ENCODE assay signal across 2 cellular contexts in genomic region chr17:57308543-57309186, GRCh38.
TF ChIP-seq lines count a peak whose summit lies in the region.

No MANE protein-coding gene starts in this region.

TF ChIP-seq in SK-N-SH treated with all-trans-retinoic acid at 6 μM for 48 hours, 23 proteins besides CTCF, POLR2A, EP300 and RAD21 (continued from another document):
- TF ChIP-seq CSRNP3 (CRISPR knock-in tag; IDR thresholded peaks at IDR 0.05): no peak
- TF ChIP-seq ZNF70 (CRISPR knock-in tag; IDR thresholded peaks at IDR 0.05): peak; percentile 42; the same call in 1 of the 2 replicates
- TF ChIP-seq ZNF8 (CRISPR knock-in tag; IDR thresholded peaks at IDR 0.05): no peak
TF ChIP-seq in SK-N-SH treated with all-trans-retinoic acid at 6 μM for 48 hours: peak in this region for 1.

TF ChIP-seq in SK-N-SH, 30 proteins besides CTCF, POLR2A, EP300 and RAD21 (continued from another document):
- no peak for TF ChIP-seq USF1 (IDR thresholded peaks at IDR 0.05; ENCODE audit: borderline replicate concordance, low read depth)
- no peak for TF ChIP-seq RFX5 (IDR thresholded peaks at IDR 0.05; ENCODE audit: low read length)
